17 cellular contexts compared by ENCODE assay signal in the genomic region with DNA sequence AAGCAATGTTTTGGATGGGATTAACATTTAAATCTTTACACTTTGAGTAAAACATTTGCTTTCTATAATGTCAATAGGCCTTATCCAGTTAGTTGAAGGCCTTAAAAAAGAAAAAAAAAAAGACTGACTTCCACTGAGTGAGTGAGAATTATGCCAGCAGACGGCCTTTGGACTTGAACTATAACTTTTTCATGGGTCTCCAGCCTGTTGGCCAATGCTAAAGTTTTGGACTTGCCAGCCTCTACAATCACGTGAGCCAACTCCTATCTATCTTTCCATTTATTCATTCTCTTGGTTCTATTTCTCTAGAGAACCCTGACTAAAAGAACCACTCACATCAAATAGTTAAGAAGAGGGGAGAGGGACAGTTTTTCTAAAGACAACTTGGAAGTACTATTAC. TPM values are rescaled to one million over a fixed set of nuclear protein-coding genes. Genes with fewer than 3 reads are reported as not detected.
DNase-seq lines count a peak whose midpoint lies in the region; ATAC-seq and TF ChIP-seq lines count a peak whose summit lies in the region.
"Had no signal": no experiment of that assay in that cellular context is flagged by ENCODE, and none has a peak within 500 bp of the region (broad histone marks: within the 10 kb centered on the region; RNA-seq: fewer than 3 reads in every experiment).

No MANE protein-coding gene starts in this region.

- no peaks in the 10 kb centered on the region for H3K36me3 ChIP-seq in Peyer's patch

- no peak for ATAC-seq in activated T-cell treated with anti-CD3 and anti-CD28 coated beads, Interleukin-2, amount 50 U/mL, for 72 hours (replicated peaks in 1 of 2)
- no peak for ATAC-seq in T-helper 17 cell
- ATAC-seq in stimulated activated effector memory CD8-positive, alpha-beta T cell treated with anti-CD3 and anti-CD28 coated beads, Interleukin-12 subunit alpha, Interleukin-12 subunit beta, amount 100 ng/mL, for 72 hours, result no peak
- ATAC-seq: SK-N-SH treated with all-trans-retinoic acid at 6 μM for 48 hours had no signal

- no peaks in the 10 kb centered on the region for H3K27me3 Mint-ChIP-seq in activated T-cell treated with anti-CD3 and anti-CD28 coated beads, Interleukin-2, amount 50 U/mL, for 72 hours (ENCODE audit: low read depth)
- H3K27me3 Mint-ChIP-seq in T-helper 17 cell (no peaks in the 10 kb centered on the region), immature natural killer cell (ENCODE audit: low read depth in 3 of 3) (peaks cover 0 to 9% (median 4%) of the 10 kb centered on the region in 3 donors)

- peak overlapping the region in 2 of 4 donors; percentile 39 to 45 for H3K27ac ChIP-seq in Peyer's patch

- TF ChIP-seq CTCF in Peyer's patch (IDR thresholded peaks at IDR 0.05), result no peak

- peaks cover 18 to 23% of the 10 kb centered on the region in 2 donors for H3K36me3 Mint-ChIP-seq in activated T-cell treated with anti-CD3 and anti-CD28 coated beads, Interleukin-2, amount 50 U/mL, for 72 hours (ENCODE audit: insufficient read depth in 2 of 2)
- H3K36me3 Mint-ChIP-seq in T-helper 17 cell (ENCODE audit: low read depth), result peaks cover 3% of the 10 kb centered on the region
- H3K36me3 Mint-ChIP-seq in immature natural killer cell, result peaks cover 3 to 10% (median 4%) of the 10 kb centered on the region in 3 donors
- peaks cover 45% of the 10 kb centered on the region for H3K36me3 Mint-ChIP-seq in stimulated activated effector memory CD8-positive, alpha-beta T cell treated with anti-CD3 and anti-CD28 coated beads, Interleukin-12 subunit alpha, Interleukin-12 subunit beta, amount 100 ng/mL, for 72 hours

- TF ChIP-seq POLR2A in Peyer's patch (IDR thresholded peaks at IDR 0.05), result no peak

- no peaks in the 10 kb centered on the region for H3K9me3 ChIP-seq in T-helper 17 cell (ENCODE audit: control insufficient read depth, low read length, poor library complexity, severe bottlenecking)
- no peaks in the 10 kb centered on the region for H3K9me3 ChIP-seq in Peyer's patch

- H3K4me1 Mint-ChIP-seq in activated T-cell treated with anti-CD3 and anti-CD28 coated beads, Interleukin-2, amount 50 U/mL, for 72 hours (ENCODE audit: low read depth), result peaks cover 63% of the 10 kb centered on the region
- peaks cover 61% of the 10 kb centered on the region for H3K4me1 Mint-ChIP-seq in T-helper 17 cell
- H3K4me1 Mint-ChIP-seq in immature natural killer cell, result peaks cover 51 to 63% of the 10 kb centered on the region in 2 donors
- H3K4me1 Mint-ChIP-seq in stimulated activated effector memory CD8-positive, alpha-beta T cell treated with anti-CD3 and anti-CD28 coated beads, Interleukin-12 subunit alpha, Interleukin-12 subunit beta, amount 100 ng/mL, for 72 hours, result peaks cover 66% of the 10 kb centered on the region

- no peak overlapping the region for H3K4me3 ChIP-seq in Peyer's patch

- peaks cover 0 to 19% (median 0%) of the 10 kb centered on the region in 4 donors for H3K4me1 ChIP-seq in Peyer's patch

- H3K27me3 ChIP-seq in Peyer's patch, result no peaks in the 10 kb centered on the region

- H3K4me3 Mint-ChIP-seq in activated T-cell treated with anti-CD3 and anti-CD28 coated beads, Interleukin-2, amount 50 U/mL, for 72 hours, result peak overlapping the region; percentile 11 to 12
- no peak overlapping the region for H3K4me3 Mint-ChIP-seq in T-helper 17 cell
- H3K4me3 Mint-ChIP-seq in immature natural killer cell, result peak overlapping the region in 2 of 5 donors; percentile 30 to 33
- peak overlapping the region; percentile 94 for H3K4me3 Mint-ChIP-seq in stimulated activated effector memory CD8-positive, alpha-beta T cell treated with anti-CD3 and anti-CD28 coated beads, Interleukin-12 subunit alpha, Interleukin-12 subunit beta, amount 100 ng/mL, for 72 hours

- DNase-seq in activated T-cell treated with anti-CD3 and anti-CD28 coated beads, Interleukin-2, amount 50 U/mL, for 72 hours, result no peak
- no peak for DNase-seq in activated T-cell treated with anti-CD3 and anti-CD28 coated beads, Interleukin-2, amount 50 U/mL, for 1 hour
- DNase-seq in T-helper 17 cell (no peak), immature natural killer cell (no peak), NK-92 (lab: John Stamatoyannopoulos, UW; ENCODE audit: unreplicated experiment) (no peak), NCI-H2196 (lab: John Stamatoyannopoulos, UW; ENCODE audit: unreplicated experiment) (no peak), Peyer's patch (no peak)
- DNase-seq in stimulated activated effector memory CD8-positive, alpha-beta T cell treated with anti-CD3 and anti-CD28 coated beads, Interleukin-12 subunit alpha, Interleukin-12 subunit beta, amount 100 ng/mL, for 72 hours (ENCODE audit: low spot score in 2 of 2), result no peak
- DNase-seq: activated CD4-positive, alpha-beta T cell treated with anti-CD3 and anti-CD28 coated beads, Interleukin-2, amount 50 U/mL, for 4 hours; GOT3; kidney glomerular epithelial cell; midbrain; NCI-H1694; NCI-H226; nucleus accumbens; trophoblast cell had no signal

- peaks cover 3 to 4% of the 10 kb centered on the region in 2 donors for H3K9me3 Mint-ChIP-seq in activated T-cell treated with anti-CD3 and anti-CD28 coated beads, Interleukin-2, amount 50 U/mL, for 72 hours
- H3K9me3 Mint-ChIP-seq in immature natural killer cell, result peaks cover 0 to 5% (median 4%) of the 10 kb centered on the region in 6 donors
- H3K9me3 Mint-ChIP-seq in stimulated activated effector memory CD8-positive, alpha-beta T cell treated with anti-CD3 and anti-CD28 coated beads, Interleukin-12 subunit alpha, Interleukin-12 subunit beta, amount 100 ng/mL, for 72 hours, result peaks cover 3% of the 10 kb centered on the region

- peak overlapping the region; percentile 9 for H3K27ac Mint-ChIP-seq in activated T-cell treated with anti-CD3 and anti-CD28 coated beads, Interleukin-2, amount 50 U/mL, for 72 hours
- H3K27ac Mint-ChIP-seq in T-helper 17 cell (peak overlapping the region; percentile 99), immature natural killer cell (peak overlapping the region in 5 of 6 donors; percentile 11 to 88 (median 81))
- H3K27ac Mint-ChIP-seq in stimulated activated effector memory CD8-positive, alpha-beta T cell treated with anti-CD3 and anti-CD28 coated beads, Interleukin-12 subunit alpha, Interleukin-12 subunit beta, amount 100 ng/mL, for 72 hours, result peak overlapping the region; percentile 9

RNA-seq across cellular contexts. Expression of a gene that starts 2.8 kb away (rescaled TPM):
- 100 to 1,000 TPM; 111 to 138 TPM for total RNA-seq in activated T-cell treated with anti-CD3 and anti-CD28 coated beads, Interleukin-2, amount 50 U/mL, for 72 hours
- total RNA-seq in T-helper 17 cell, result 10 to 100 TPM; 80.0 to 82.8 TPM
- polyA plus RNA-seq in immature natural killer cell, result 10 to 100 TPM in 2 of 3 donors, 1 to 10 TPM in 1; 9.7 to 14.3 (median 11.1) TPM
- total RNA-seq in Peyer's patch, result 10 to 100 TPM; 25.9 to 81.7 (median 29.2) TPM

RNA-seq across cellular contexts. Expression of a gene that starts 35.3 kb away (rescaled TPM):
- total RNA-seq in activated T-cell treated with anti-CD3 and anti-CD28 coated beads, Interleukin-2, amount 50 U/mL, for 72 hours, result 10 to 100 TPM; 60.7 to 76.9 TPM
- total RNA-seq in T-helper 17 cell (1 to 10 TPM; 3.8 to 4.6 TPM), Peyer's patch (100 to 1,000 TPM in 3 of 4 donors, 10 to 100 TPM in 1; 83.5 to 342 (median 142) TPM)
- 10 to 100 TPM in 2 of 3 donors, 1 to 10 TPM in 1; 6.9 to 36.2 (median 12.6) TPM for polyA plus RNA-seq in immature natural killer cell

Comparison
In these comparisons a context has a peak if more than half of its experiments do, and no peak if none do; other contexts are left out.
1. H3K27ac Mint-ChIP-seq: peak in every context shown above with its lines; median percentile 99 in T-helper 17 cell; 81 in immature natural killer cell; 9 in activated T-cell treated with anti-CD3 and anti-CD28 coated beads, Interleukin-2, amount 50 U/mL, for 72 hours; 9 in stimulated activated effector memory CD8-positive, alpha-beta T cell treated with anti-CD3 and anti-CD28 coated beads, Interleukin-12 subunit alpha, Interleukin-12 subunit beta, amount 100 ng/mL, for 72 hours.
2. RNA of a gene that starts 35.3 kb away (total RNA-seq): 83.5 to 342 TPM in Peyer's patch and 60.7 to 76.9 TPM in activated T-cell treated with anti-CD3 and anti-CD28 coated beads, Interleukin-2, amount 50 U/mL, for 72 hours; 3.8 to 4.6 TPM in T-helper 17 cell; every median in the first group is over 10 times any median in the second.